ENCODE assay signal across 9 cellular contexts in the genomic region with DNA sequence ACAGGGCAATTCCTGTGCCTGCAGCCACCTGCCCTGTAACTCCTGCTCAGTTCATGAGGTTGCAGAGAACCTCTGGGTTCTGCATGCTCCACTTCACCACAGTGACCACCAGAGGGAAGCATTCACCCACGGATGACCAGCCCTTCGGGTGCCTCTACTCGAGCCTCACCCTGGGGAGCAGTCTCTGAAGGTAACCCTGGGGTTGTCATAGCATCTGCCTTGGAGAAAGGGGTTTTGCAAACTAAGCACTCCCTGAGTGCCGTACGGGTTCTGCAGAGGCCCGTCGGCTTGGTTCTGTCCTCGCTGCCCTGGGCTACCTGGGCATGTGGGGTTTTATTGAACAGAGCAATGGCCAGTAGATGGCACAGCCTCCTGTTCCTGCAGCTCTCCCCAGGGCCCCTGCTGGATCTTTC. TPM values are rescaled to one million over a fixed set of nuclear protein-coding genes. Genes with fewer than 3 reads are reported as not detected.
DNase-seq lines count a peak whose midpoint lies in the region; ATAC-seq and TF ChIP-seq lines count a peak whose summit lies in the region.
"Had no signal": no experiment of that assay in that cellular context is flagged by ENCODE, and none has a peak within 500 bp of the region (broad histone marks: within the 10 kb centered on the region; RNA-seq: fewer than 3 reads in every experiment).

No MANE protein-coding gene starts in this region.

- H3K9ac ChIP-seq in trophoblast cell (ENCODE audit: low read length), result peak overlapping the region; percentile 29

- H3K79me1 ChIP-seq in trophoblast cell (ENCODE audit: low read length), result no peaks in the 10 kb centered on the region

- no peak overlapping the region for H2BK120ac ChIP-seq in trophoblast cell (ENCODE audit: insufficient read depth, low read length, poor library complexity)

- no peak overlapping the region for H3K27ac ChIP-seq in Peyer's patch
- H3K27ac ChIP-seq in trophoblast cell (ENCODE audit: low read depth, low read length), result no peak overlapping the region

- H3K9me3 ChIP-seq in Peyer's patch (no peaks in the 10 kb centered on the region), trophoblast cell (ENCODE audit: insufficient read depth, low read depth, low read length) (peaks cover 3% of the 10 kb centered on the region)

- H2AFZ ChIP-seq in trophoblast cell (ENCODE audit: insufficient read depth, low read length, poor library complexity), result no peak overlapping the region

- no peaks in the 10 kb centered on the region for H3K4me1 Mint-ChIP-seq in activated T-cell treated with anti-CD3 and anti-CD28 coated beads, Interleukin-2, amount 50 U/mL, for 72 hours (ENCODE audit: low read depth)

- H2BK5ac ChIP-seq in trophoblast cell (ENCODE audit: low read depth, low read length, poor library complexity), result no peak overlapping the region

- H3K4me3 Mint-ChIP-seq in activated T-cell treated with anti-CD3 and anti-CD28 coated beads, Interleukin-2, amount 50 U/mL, for 72 hours, result no peak overlapping the region
- H3K4me3 Mint-ChIP-seq: stimulated activated naive CD8-positive, alpha-beta T cell treated with anti-CD3 and anti-CD28 coated beads, Interleukin-15, Interleukin-2, amounts not matched to agents 100 ng/mL and 50 ng/mL, for 24 hours had no signal

- H4K8ac ChIP-seq in trophoblast cell (ENCODE audit: low read depth, low read length), result no peak overlapping the region

- H3K18ac ChIP-seq in trophoblast cell (ENCODE audit: low read length), result no peak overlapping the region

- no peaks in the 10 kb centered on the region for H3K79me2 ChIP-seq in trophoblast cell (ENCODE audit: control insufficient read depth, insufficient read depth, low read length, poor library complexity)

- no peak overlapping the region for H4K91ac ChIP-seq in trophoblast cell (ENCODE audit: low read depth, low read length)

- DNase-seq in AG09309 (ENCODE audit: low read depth) (peak; percentile 4), HPDE6-E6E7 (ENCODE audit: extremely low spot score) (peak; percentile 64), Peyer's patch (no peak), foreskin fibroblast (peak; percentile 29 to 71), trophoblast cell (peak; percentile 28 to 57), ureter (ENCODE audit: low spot score) (peak; percentile 74)
- peak; percentile 73 to 74 for DNase-seq in activated T-cell treated with anti-CD3 and anti-CD28 coated beads, Interleukin-2, amount 50 U/mL, for 72 hours

- H3K4me2 ChIP-seq in trophoblast cell (ENCODE audit: low read length), result no peak overlapping the region

- no peaks in the 10 kb centered on the region for H3K9me3 Mint-ChIP-seq in activated T-cell treated with anti-CD3 and anti-CD28 coated beads, Interleukin-2, amount 50 U/mL, for 72 hours
- H3K9me3 Mint-ChIP-seq: stimulated activated naive CD8-positive, alpha-beta T cell treated with anti-CD3 and anti-CD28 coated beads, Interleukin-15, Interleukin-2, amounts not matched to agents 100 ng/mL and 50 ng/mL, for 24 hours had no signal

- H3K27me3 Mint-ChIP-seq in activated T-cell treated with anti-CD3 and anti-CD28 coated beads, Interleukin-2, amount 50 U/mL, for 72 hours (ENCODE audit: low read depth), result no peaks in the 10 kb centered on the region
- H3K27me3 Mint-ChIP-seq: stimulated activated naive CD8-positive, alpha-beta T cell treated with anti-CD3 and anti-CD28 coated beads, Interleukin-15, Interleukin-2, amounts not matched to agents 100 ng/mL and 50 ng/mL, for 24 hours had no signal

- H3K4me3 ChIP-seq in AG09309 (ENCODE audit: control insufficient read depth, low read depth, low read length) (no peak overlapping the region), Peyer's patch (no peak overlapping the region), foreskin fibroblast (ENCODE audit: low read depth in 1 of 2, low read length in 2 of 2) (no peak overlapping the region), trophoblast cell (ENCODE audit: low read depth, low read length) (no peak overlapping the region)

- H3K4ac ChIP-seq in trophoblast cell (ENCODE audit: low read depth, low read length), result no peak overlapping the region

- no peak for TF ChIP-seq POLR2A in Peyer's patch (IDR thresholded peaks at IDR 0.05)

- H3K23ac ChIP-seq in trophoblast cell (ENCODE audit: low read length), result no peak overlapping the region

- H3K27me3 ChIP-seq in Peyer's patch, result no peaks in the 10 kb centered on the region
- no peaks in the 10 kb centered on the region for H3K27me3 ChIP-seq in trophoblast cell (ENCODE audit: insufficient read depth, low read length)

- TF ChIP-seq CTCF in AG09309 (IDR thresholded peaks at IDR 0.05; ENCODE audit: control insufficient read depth, insufficient read depth, low read depth, low read length, missing control alignments) (peak; percentile 79), Peyer's patch (IDR thresholded peaks at IDR 0.05) (peak in 4 of 6 experiments; percentile 37 to 53 (median 46)), foreskin fibroblast (IDR thresholded peaks at IDR 0.05; ENCODE audit: low read depth, low read length) (peak; percentile 69)

- H3K36me3 Mint-ChIP-seq in activated T-cell treated with anti-CD3 and anti-CD28 coated beads, Interleukin-2, amount 50 U/mL, for 72 hours (ENCODE audit: insufficient read depth in 2 of 2), result no peaks in the 10 kb centered on the region

- no peak overlapping the region for H3K14ac ChIP-seq in trophoblast cell (ENCODE audit: low read length)

- no peak overlapping the region for H2AK5ac ChIP-seq in trophoblast cell (ENCODE audit: low read length)

- no peak overlapping the region for H4K12ac ChIP-seq in trophoblast cell (ENCODE audit: low read depth, low read length)

- WGBS in trophoblast cell (ENCODE audit: extremely low coverage, insufficient coverage, insufficient read length), result no CpG with 5 or more reads among the region's 8 CpGs

- no peak overlapping the region for H2BK12ac ChIP-seq in trophoblast cell (ENCODE audit: low read length)

- H3K36me3 ChIP-seq in Peyer's patch, result no peaks in the 10 kb centered on the region
- H3K36me3 ChIP-seq in trophoblast cell (ENCODE audit: control insufficient read depth in 1 of 2, insufficient read depth in 2 of 2, low read length in 2 of 2), result no peaks in the 10 kb centered on the region

- ATAC-seq in GM18907 (IDR thresholded peaks at IDR 0.05; ENCODE audit: unreplicated experiment), result peak; percentile 84
- ATAC-seq in activated T-cell treated with anti-CD3 and anti-CD28 coated beads, Interleukin-2, amount 50 U/mL, for 72 hours (replicated peaks in 1 of 2), result peak; percentile 97 to 98

- H3K4me1 ChIP-seq in Peyer's patch (no peaks in the 10 kb centered on the region), trophoblast cell (ENCODE audit: control insufficient read depth in 1 of 2, insufficient read depth in 2 of 2, low read length in 2 of 2) (no peaks in the 10 kb centered on the region)

- H3K27ac Mint-ChIP-seq in activated T-cell treated with anti-CD3 and anti-CD28 coated beads, Interleukin-2, amount 50 U/mL, for 72 hours, result no peak overlapping the region
- H3K27ac Mint-ChIP-seq: stimulated activated naive CD8-positive, alpha-beta T cell treated with anti-CD3 and anti-CD28 coated beads, Interleukin-15, Interleukin-2, amounts not matched to agents 100 ng/mL and 50 ng/mL, for 24 hours had no signal

RNA-seq across cellular contexts. Expression of a gene that starts 10.2 kb away (rescaled TPM):
- total RNA-seq in Peyer's patch (not detected), ureter (not detected)
- total RNA-seq in activated T-cell treated with anti-CD3 and anti-CD28 coated beads, Interleukin-2, amount 50 U/mL, for 72 hours, result not detected
- not detected in 2 replicates for polyA plus RNA-seq in trophoblast cell (2013)

Comparison
In these comparisons a context has a peak if more than half of its experiments do, and no peak if none do; other contexts are left out.
1. DNase-seq: peak in AG09309 (single experiment), HPDE6-E6E7 (single experiment), activated T-cell treated with anti-CD3 and anti-CD28 coated beads, Interleukin-2, amount 50 U/mL, for 72 hours (2 of 2), foreskin fibroblast (2 of 2), trophoblast cell (2 of 2) and ureter (single experiment); none in Peyer's patch (0 of 3).
2. Peak in every context shown above with its lines, with median percentiles within 50 percentile points of each other: CTCF ChIP-seq.